In genomic region chr11:112048256-112048655, GRCh38 we compare ENCODE assay signal across 6 cellular contexts. TPM values are rescaled to one million over a fixed set of nuclear protein-coding genes. Genes with fewer than 3 reads are reported as not detected.
DNase-seq lines count a peak whose midpoint lies in the region; ATAC-seq, FAIRE-seq and TF ChIP-seq lines count a peak whose summit lies in the region.
"Not testable (repeated sequence)": the region's sequence is repeated elsewhere in the genome, so short reads cannot be mapped to it uniquely, and the experiment has no call there.
"Had no signal": no experiment of that assay in that cellular context is flagged by ENCODE, and none has a peak within 500 bp of the region (broad histone marks: within the 10 kb centered on the region; RNA-seq: fewer than 3 reads in every experiment).

No MANE protein-coding gene starts in this region.

- peaks cover 0 to 10% of the 10 kb centered on the region in 2 experiments; a peak in 2 of 4 replicates for H3K79me1 ChIP-seq in IMR-90 (ENCODE audit: low read depth in 1 of 2, low read length in 2 of 2)

- peaks cover 11% of the 10 kb centered on the region; the same call in 1 of the 2 replicates for H3F3A ChIP-seq in PC-9 (ENCODE audit: insufficient read depth, low read depth)

- not testable (repeated sequence) for TF ChIP-seq CTCF in IMR-90 (conservative IDR thresholded peaks at IDR 0.05; ENCODE audit: low read depth, low read length); PC-9 (conservative IDR thresholded peaks at IDR 0.05); GM12878 (IDR thresholded peaks at IDR 0.05 in 2 of 3, conservative IDR thresholded peaks at IDR 0.05 in 1 of 3; ENCODE audit: control insufficient read depth in 2 of 3, extremely low read depth in 1 of 3, insufficient read depth in 1 of 3, low read depth in 3 of 3, low read length in 3 of 3)

- H2AK9ac ChIP-seq in IMR-90 (replicated peaks; ENCODE audit: low read depth, low read length, poor library complexity): not testable (repeated sequence)

- H3K36me3 Mint-ChIP-seq in activated CD4-positive, alpha-beta T cell treated with anti-CD3 and anti-CD28 coated beads for 36 hours (ENCODE audit: low read depth): peaks cover 72% of the 10 kb centered on the region
- H3K36me3 Mint-ChIP-seq in naive B cell: peaks cover 0 to 30% of the 10 kb centered on the region in 2 donors

- SMC1A ChIA-PET in GM12878 (lab: Charles Lee; ENCODE audit: uncharacterized antibody, unreplicated experiment): interaction anchor here (0.7 to 0.8 kb wide), 2 partner anchors 24 to 32 kb away, joined by 3 to 4 read pairs; no protein-coding TSS in a partner anchor

- H3K56ac ChIP-seq in IMR-90 (ENCODE audit: extremely low read depth, insufficient read depth, low read length): not testable (repeated sequence)

- not testable (repeated sequence) for DNase-seq in IMR-90; PC-9; activated CD4-positive, alpha-beta T cell treated with anti-CD3 and anti-CD28 coated beads for 36 hours; GM12878 (ENCODE audit: low read depth, low spot score)
- DNase-seq in naive B cell: peak; percentile 20

- 100% methylated on average over 1 of the region's 3 CpGs; no CpG with 5 or more reads in 1 of the 2 experiments for WGBS in IMR-90 (ENCODE audit: extremely low coverage in 2 of 2, insufficient read length in 1 of 2), 2 experiments
- WGBS in GM12878 (ENCODE audit: insufficient coverage, insufficient replicate concordance, low lambda C conversion rate, missing lambda C conversion rate): 51% methylated on average over 3 of the region's 3 CpGs

- H4K8ac ChIP-seq in IMR-90 (ENCODE audit: low read depth in 2 of 2, low read length in 2 of 2): not testable (repeated sequence)

- H4K91ac ChIP-seq in IMR-90 (ENCODE audit: insufficient read depth, low read depth, low read length): not testable (repeated sequence)

- RAD21 ChIA-PET in GM12878 (lab: Charles Lee; ENCODE audit: unreplicated experiment): not testable (repeated sequence)

- FAIRE-seq in GM12878 (lab: Jason Lieb, UNC): not testable (repeated sequence)

- ATAC-seq in IMR-90 (ENCODE audit: low read depth); activated CD4-positive, alpha-beta T cell treated with anti-CD3 and anti-CD28 coated beads for 36 hours: not testable (repeated sequence)
- ATAC-seq in GM12878: peak; percentile 40
- peak; percentile 34 to 38 for ATAC-seq in naive B cell (ENCODE audit: low read depth in 2 of 2)

- in situ Hi-C loops in IMR-90 (cut with MboI; ENCODE audit: low sequenced_read_pairs); GM12878 (cut with MboI): not testable (repeated sequence)

- not testable (repeated sequence) for H3K9me2 ChIP-seq in PC-9 (ENCODE audit: insufficient read depth)

- peaks cover 22% of the 10 kb centered on the region for H3K36me3 ChIP-seq in IMR-90 (ENCODE audit: control insufficient read depth, insufficient read depth, low read length)
- peaks cover 50% of the 10 kb centered on the region for H3K36me3 ChIP-seq in PC-9 (ENCODE audit: low read depth)
- H3K36me3 ChIP-seq in GM12878 (ENCODE audit: control insufficient read depth in 2 of 2, insufficient read depth in 2 of 2, low read length in 1 of 2): peaks cover 1 to 20% of the 10 kb centered on the region in 2 experiments

- not testable (repeated sequence) for TF ChIP-seq RAD21 in IMR-90 (IDR thresholded peaks at IDR 0.05; ENCODE audit: low read length); GM12878 (IDR thresholded peaks at IDR 0.05; ENCODE audit: insufficient read depth, low read depth, low read length)

- not testable (repeated sequence) for H3K9me3 ChIP-seq in IMR-90 (ENCODE audit: control insufficient read depth, insufficient read depth, low read length); PC-9 (ENCODE audit: insufficient read depth, low read depth); GM12878 (replicated peaks; ENCODE audit: control insufficient read depth, insufficient read depth, low read length)

- H3K4me3 ChIP-seq in IMR-90 (ENCODE audit: insufficient read depth, low read depth, low read length); PC-9; GM12878: not testable (repeated sequence)

- not testable (repeated sequence) for H3K9ac ChIP-seq in IMR-90 (ENCODE audit: low read depth, low read length); GM12878 (ENCODE audit: control insufficient read depth, insufficient read depth, low read length)

- H4K20me1 ChIP-seq in IMR-90 (ENCODE audit: insufficient read depth, low read length); PC-9 (ENCODE audit: insufficient read depth); GM12878 (ENCODE audit: control insufficient read depth, insufficient read depth): not testable (repeated sequence)

- CTCF ChIA-PET in IMR-90 (lab: Yijun Ruan, JAX): interaction anchor here (0.7 kb wide), 1 partner anchor 653 kb away, joined by 7 read pairs; no protein-coding TSS in a partner anchor
- CTCF ChIA-PET in PC-9 (lab: Charles Lee): not testable (repeated sequence)
- CTCF ChIA-PET in activated CD4-positive, alpha-beta T cell treated with anti-CD3 and anti-CD28 coated beads for 36 hours (lab: Charles Lee): interaction anchor here (0.6 kb wide), 1 partner anchor 108 kb away, joined by 3 read pairs; no protein-coding TSS in a partner anchor
- CTCF ChIA-PET in GM12878 (lab: Yijun Ruan, JAX): interaction anchor here (1.1 to 1.3 kb wide), 2 partner anchors 8 to 9 kb away, joined by 4 to 5 read pairs; no protein-coding TSS in a partner anchor

- H3K9me3 Mint-ChIP-seq in activated CD4-positive, alpha-beta T cell treated with anti-CD3 and anti-CD28 coated beads for 36 hours (ENCODE audit: low read depth); naive B cell: not testable (repeated sequence)

- not testable (repeated sequence) for H2BK120ac ChIP-seq in IMR-90 (ENCODE audit: low read depth, low read length)

- H3K79me2 ChIP-seq in PC-9 (ENCODE audit: low read depth); GM12878 (ENCODE audit: control insufficient read depth, insufficient read depth, low read length): not testable (repeated sequence)

- not testable (repeated sequence) for H2AFZ ChIP-seq in IMR-90 (replicated peaks; ENCODE audit: low read length, poor library complexity); PC-9; GM12878 (ENCODE audit: control insufficient read depth, low read depth, low read length)

- not testable (repeated sequence) for H3K23ac ChIP-seq in IMR-90 (ENCODE audit: low read depth, low read length)

- not testable (repeated sequence) for H3K4me2 ChIP-seq in IMR-90 (ENCODE audit: low read depth, low read length); PC-9
- 0 out of 2 replicates have a peak overlapping the region, but pooled peaks have one; percentile 25 for H3K4me2 ChIP-seq in GM12878 (ENCODE audit: control insufficient read depth, insufficient read depth)

- not testable (repeated sequence) for H3K27ac ChIP-seq in IMR-90 (ENCODE audit: insufficient read depth, low read length)
- H3K27ac ChIP-seq in PC-9: peak overlapping the region; percentile 38
- H3K27ac ChIP-seq in GM12878 (ENCODE audit: control insufficient read depth, insufficient read depth): peak overlapping the region; percentile 64

- intact Hi-C loops in IMR-90 (cut with micrococcal nuclease); PC-9 (cut with micrococcal nuclease; ENCODE audit: unreplicated experiment); activated CD4-positive, alpha-beta T cell treated with anti-CD3 and anti-CD28 coated beads for 36 hours (cut with DNase I, micrococcal nuclease); GM12878 (cut with micrococcal nuclease; ENCODE audit: unreplicated experiment): not testable (repeated sequence)

- H3K4ac ChIP-seq in IMR-90 (ENCODE audit: low read depth, low read length): not testable (repeated sequence)

- H2BK20ac ChIP-seq in IMR-90 (ENCODE audit: low read depth, low read length): not testable (repeated sequence)

- H3K27me3 ChIP-seq in IMR-90 (ENCODE audit: control insufficient read depth, insufficient read depth, low read length); PC-9 (ENCODE audit: insufficient read depth, low read depth); GM12878 (replicated peaks in 1 of 2; ENCODE audit: control insufficient read depth in 2 of 2, insufficient read depth in 2 of 2, low read length in 1 of 2): not testable (repeated sequence)

- H3K27ac Mint-ChIP-seq in activated CD4-positive, alpha-beta T cell treated with anti-CD3 and anti-CD28 coated beads for 36 hours: peak overlapping the region; percentile 37
- H3K27ac Mint-ChIP-seq in naive B cell: peak overlapping the region in 5 of 6 donors; percentile 5 to 91 (median 88)

- dilution Hi-C loops in IMR-90 (cut with HindIII; ENCODE audit: low sequenced_read_pairs, unreplicated experiment): not testable (repeated sequence)

- not testable (repeated sequence) for H2BK15ac ChIP-seq in IMR-90 (ENCODE audit: low read depth, low read length)

- TF ChIP-seq POLR2A in IMR-90 (IDR thresholded peaks at IDR 0.05; ENCODE audit: low read depth, low read length); GM12878 (IDR thresholded peaks at IDR 0.05; ENCODE audit: low read depth, low read length): not testable (repeated sequence)

- not testable (repeated sequence) for H3K9me1 ChIP-seq in IMR-90 (ENCODE audit: insufficient read depth, low read length)

- H3K14ac ChIP-seq in IMR-90 (replicated peaks; ENCODE audit: low read depth, low read length): not testable (repeated sequence)

- H3K4me1 Mint-ChIP-seq in activated CD4-positive, alpha-beta T cell treated with anti-CD3 and anti-CD28 coated beads for 36 hours: peaks cover 19% of the 10 kb centered on the region
- H3K4me1 Mint-ChIP-seq in naive B cell: peaks cover 29 to 54% (median 47%) of the 10 kb centered on the region in 3 donors

- POLR2A ChIA-PET in IMR-90 (lab: Charles Lee; ENCODE audit: unreplicated experiment); activated CD4-positive, alpha-beta T cell treated with anti-CD3 and anti-CD28 coated beads for 36 hours (lab: Charles Lee): not testable (repeated sequence)
- POLR2A ChIA-PET in PC-9 (lab: Charles Lee; ENCODE audit: unreplicated experiment) (interaction anchor here (0.6 kb wide), 2 partner anchors 101 to 279 kb away, joined by 15 to 16 read pairs; no protein-coding TSS in a partner anchor), GM12878 (lab: Charles Lee) (interaction anchor here (0.6 kb wide), 3 partner anchors 20 to 1470 kb away, joined by 3 to 4 read pairs (median 3); no protein-coding TSS in a partner anchor)

- TF ChIP-seq EP300 in GM12878 (IDR thresholded peaks at IDR 0.05; ENCODE audit: borderline replicate concordance in 1 of 2, control insufficient read depth in 1 of 2, low read depth in 2 of 2, low read length in 2 of 2): not testable (repeated sequence)

- not testable (repeated sequence) for H3K18ac ChIP-seq in IMR-90 (ENCODE audit: low read depth, low read length)

- H4K5ac ChIP-seq in IMR-90 (ENCODE audit: low read depth, low read length): not testable (repeated sequence)

- H2AK5ac ChIP-seq in IMR-90 (ENCODE audit: low read depth, low read length): 0 out of 2 replicates have a peak overlapping the region, but pooled peaks have one; percentile 59

- not testable (repeated sequence) for H3K27me3 Mint-ChIP-seq in activated CD4-positive, alpha-beta T cell treated with anti-CD3 and anti-CD28 coated beads for 36 hours; naive B cell

- H3K4me3 Mint-ChIP-seq in activated CD4-positive, alpha-beta T cell treated with anti-CD3 and anti-CD28 coated beads for 36 hours: not testable (repeated sequence)
- H3K4me3 Mint-ChIP-seq in naive B cell: peak overlapping the region in 7 of 8 donors; percentile 6 to 74 (median 39)

- H2BK5ac ChIP-seq in IMR-90 (ENCODE audit: low read depth, low read length, poor library complexity, severe bottlenecking): not testable (repeated sequence)

- H3K4me1 ChIP-seq in IMR-90 (ENCODE audit: control insufficient read depth, insufficient read depth, low read length): not testable (repeated sequence)
- H3K4me1 ChIP-seq in PC-9 (replicated peaks; ENCODE audit: insufficient read depth) (peaks cover 12% of the 10 kb centered on the region), GM12878 (ENCODE audit: control insufficient read depth, insufficient read depth, low read length) (peaks cover 36% of the 10 kb centered on the region)

- BruUV-seq in IMR-90 (replicated peaks; lab: Mats Ljungman, UMichigan); PC-9 (replicated peaks; lab: Mats Ljungman, UMichigan); GM12878 (replicated peaks; lab: Mats Ljungman, UMichigan): not testable (repeated sequence)

RNA-seq across cellular contexts. Expression of gene DLAT, which starts 23.0 kb away (rescaled TPM):
- 27.2 and 33.1 TPM in 2 replicates for total RNA-seq in IMR-90 (2012; rRNA removed)
- 15.3 and 15.5 TPM in 2 replicates for polyA plus RNA-seq in IMR-90 (2012; rRNA removed)
- 5.4 and 6.9 TPM in 2 replicates for polyA plus RNA-seq in IMR-90 (2012; cell fraction: cytosol; rRNA removed)
- 3.6 and 8.3 TPM in 2 replicates for polyA plus RNA-seq in IMR-90 (2012; cell fraction: nucleus; rRNA removed; ENCODE audit: low replicate concordance)
- 27.8 and 44.9 TPM in 2 replicates for total RNA-seq in PC-9 (2021)
- total RNA-seq in activated CD4-positive, alpha-beta T cell treated with anti-CD3 and anti-CD28 coated beads for 36 hours: 10 to 100 TPM; 47.8 to 49.1 TPM
- 18.7 and 19.4 TPM in 2 replicates for total RNA-seq in GM12878 (2013; cell fraction: nucleolus; rRNA removed)
- total RNA-seq in GM12878 (2014; rRNA removed): 51.2 and 54.1 TPM in 2 replicates
- 44.3 and 45.6 TPM in 2 replicates for total RNA-seq in GM12878 (2014; rRNA removed; fragmentation: Illumina TruSeq; extraction: Trizol)
- 38.2 and 38.8 TPM in 2 replicates for total RNA-seq in GM12878 (2021)
- 12.1 TPM for polyA plus RNA-seq in GM12878 (2011; ENCODE audit: low read depth)
- 42.0 and 43.8 TPM in 2 replicates for polyA plus RNA-seq in GM12878 (2011; rRNA removed)
- 25.3 and 27.1 TPM in 2 replicates for polyA plus RNA-seq in GM12878 (2011; cell fraction: cytosol; rRNA removed)
- 13.5 and 14.4 TPM in 2 replicates for polyA plus RNA-seq in GM12878 (2011; cell fraction: nucleus; rRNA removed)
- 19.7 and 19.8 TPM in 2 replicates for polyA plus RNA-seq in GM12878 (2012)
- 55.2 and 67.2 TPM in 2 replicates for polyA plus RNA-seq in GM12878 (2014; fragmentation: Illumina TruSeq; extraction: Trizol)
- polyA plus RNA-seq in GM12878 (2014; fragmentation: Nextera tagmentation; extraction: Ambion mirVana): 10 to 100 TPM; 16.5 to 21.4 TPM
- 27.9 and 36.0 TPM in 2 replicates for polyA plus RNA-seq in GM12878 (2014; rRNA removed)
- polyA plus RNA-seq in GM12878 (2016; fragmentation: Nextera tagmentation; extraction: Ambion mirVana): 10 to 100 TPM; 71.3 to 79.9 TPM
- polyA minus RNA-seq in GM12878 (2011; rRNA and poly(A)+ RNA removed): 29.6 and 33.5 TPM in 2 replicates
- polyA minus RNA-seq in GM12878 (2011; cell fraction: cytosol; rRNA and poly(A)+ RNA removed): 20.6 and 21.0 TPM in 2 replicates
- 8.2 and 15.6 TPM in 2 replicates for polyA minus RNA-seq in GM12878 (2011; cell fraction: nucleus; rRNA and poly(A)+ RNA removed)
- polyA plus RNA-seq in naive B cell (ENCODE audit: low read depth in 6 of 6): 10 to 100 TPM; 24.6 to 38.8 (median 28.0) TPM

RNA-seq across cellular contexts. Expression of gene PIH1D2, which starts 25.6 kb away (rescaled TPM):
- total RNA-seq in IMR-90 (2012; rRNA removed): 1.1 and 2.2 TPM in 2 replicates
- 0.89 and 1.1 TPM in 2 replicates for polyA plus RNA-seq in IMR-90 (2012; rRNA removed)
- 0.13 and 0.23 TPM in 2 replicates for polyA plus RNA-seq in IMR-90 (2012; cell fraction: cytosol; rRNA removed)
- 0.13 and 1.3 TPM in 2 replicates for polyA plus RNA-seq in IMR-90 (2012; cell fraction: nucleus; rRNA removed; ENCODE audit: low replicate concordance)
- 2.0 and 4.8 TPM in 2 replicates for total RNA-seq in PC-9 (2021)
- total RNA-seq in activated CD4-positive, alpha-beta T cell treated with anti-CD3 and anti-CD28 coated beads for 36 hours: under 1 TPM; 0.57 to 0.61 TPM
- 0.69 and 2.1 TPM in 2 replicates for total RNA-seq in GM12878 (2013; cell fraction: nucleolus; rRNA removed)
- 0.73 and 1.2 TPM in 2 replicates for total RNA-seq in GM12878 (2014; rRNA removed)
- 0.92 and 1.9 TPM in 2 replicates for total RNA-seq in GM12878 (2014; rRNA removed; fragmentation: Illumina TruSeq; extraction: Trizol)
- 0.51 and 0.58 TPM in 2 replicates for total RNA-seq in GM12878 (2021)
- 1.0 TPM for polyA plus RNA-seq in GM12878 (2011; ENCODE audit: low read depth)
- polyA plus RNA-seq in GM12878 (2011; rRNA removed): 0.60 and 0.85 TPM in 2 replicates
- polyA plus RNA-seq in GM12878 (2011; cell fraction: cytosol; rRNA removed): 0.19 and 0.23 TPM in 2 replicates
- polyA plus RNA-seq in GM12878 (2011; cell fraction: nucleus; rRNA removed): 0.47 and 0.66 TPM in 2 replicates
- 0.72 and 0.80 TPM in 2 replicates for polyA plus RNA-seq in GM12878 (2012)
- polyA plus RNA-seq in GM12878 (2014; fragmentation: Illumina TruSeq; extraction: Trizol): 0.90 and 1.4 TPM in 2 replicates
- polyA plus RNA-seq in GM12878 (2014; fragmentation: Nextera tagmentation; extraction: Ambion mirVana): 1 to 10 TPM; 1.7 to 3.0 TPM
- polyA plus RNA-seq in GM12878 (2014; rRNA removed): 0.32 and 0.73 TPM in 2 replicates
- polyA plus RNA-seq in GM12878 (2016; fragmentation: Nextera tagmentation; extraction: Ambion mirVana): 1 to 10 TPM; 2.2 TPM
- 0.37 TPM in 1 of 2 replicates, not detected in the other for polyA minus RNA-seq in GM12878 (2011; rRNA and poly(A)+ RNA removed)
- not detected in 2 replicates for polyA minus RNA-seq in GM12878 (2011; cell fraction: cytosol; rRNA and poly(A)+ RNA removed)
- polyA minus RNA-seq in GM12878 (2011; cell fraction: nucleus; rRNA and poly(A)+ RNA removed): 0.24 and 0.67 TPM in 2 replicates
- not detected for polyA plus RNA-seq in naive B cell (ENCODE audit: low read depth in 6 of 6)
- total RNA-seq: CD4-positive, alpha-beta memory T cell had no signal
- polyA plus RNA-seq: CD4-positive, alpha-beta memory T cell had no signal

RNA-seq across cellular contexts. Expression of gene NKAPD1, which starts 25.8 kb away (rescaled TPM):
- total RNA-seq in IMR-90 (2012; rRNA removed) (17.2 and 24.4 TPM in 2 replicates), PC-9 (2021) (16.5 and 17.6 TPM in 2 replicates), GM12878 (2014; rRNA removed) (16.3 and 20.6 TPM in 2 replicates), GM12878 (2014; rRNA removed; fragmentation: Illumina TruSeq; extraction: Trizol) (38.7 TPM in 2 replicates), GM12878 (2021) (18.1 and 19.2 TPM in 2 replicates)
- polyA plus RNA-seq in IMR-90 (2012; rRNA removed) (7.1 and 8.4 TPM in 2 replicates), GM12878 (2011; rRNA removed) (22.3 and 37.5 TPM in 2 replicates), GM12878 (2014; fragmentation: Illumina TruSeq; extraction: Trizol) (43.3 and 53.9 TPM in 2 replicates), GM12878 (2014; fragmentation: Nextera tagmentation; extraction: Ambion mirVana) (10 to 100 TPM in 1 of 2 experiments, 1 to 10 TPM in 1; 9.6 to 11.5 TPM), GM12878 (2014; rRNA removed) (14.7 and 17.6 TPM in 2 replicates), GM12878 (2016; fragmentation: Nextera tagmentation; extraction: Ambion mirVana) (10 to 100 TPM; 19.2 to 21.5 TPM), naive B cell (ENCODE audit: low read depth in 6 of 6) (10 to 100 TPM in 4 of 6 donors, 1 to 10 TPM in 2; 3.7 to 18.6 (median 10.7) TPM)
- 2.1 and 2.5 TPM in 2 replicates for polyA plus RNA-seq in IMR-90 (2012; cell fraction: cytosol; rRNA removed)
- polyA plus RNA-seq in IMR-90 (2012; cell fraction: nucleus; rRNA removed; ENCODE audit: low replicate concordance): 1.3 and 4.8 TPM in 2 replicates
- 10 to 100 TPM; 23.7 to 45.3 TPM for total RNA-seq in activated CD4-positive, alpha-beta T cell treated with anti-CD3 and anti-CD28 coated beads for 36 hours
- 30.5 and 33.5 TPM in 2 replicates for total RNA-seq in GM12878 (2013; cell fraction: nucleolus; rRNA removed)
- polyA plus RNA-seq in GM12878 (2011; ENCODE audit: low read depth): 23.0 TPM
- polyA plus RNA-seq in GM12878 (2011; cell fraction: cytosol; rRNA removed): 8.9 and 9.2 TPM in 2 replicates
- 14.9 and 15.0 TPM in 2 replicates for polyA plus RNA-seq in GM12878 (2011; cell fraction: nucleus; rRNA removed)
- polyA plus RNA-seq in GM12878 (2012): 17.5 and 21.9 TPM in 2 replicates
- 19.4 and 20.2 TPM in 2 replicates for polyA minus RNA-seq in GM12878 (2011; rRNA and poly(A)+ RNA removed)
- 9.8 and 12.3 TPM in 2 replicates for polyA minus RNA-seq in GM12878 (2011; cell fraction: cytosol; rRNA and poly(A)+ RNA removed)
- polyA minus RNA-seq in GM12878 (2011; cell fraction: nucleus; rRNA and poly(A)+ RNA removed): 10.4 and 14.6 TPM in 2 replicates

RNA-seq across cellular contexts. Expression of gene TIMM8B, which starts 38.3 kb away (rescaled TPM):
- 35.5 and 48.9 TPM in 2 replicates for total RNA-seq in IMR-90 (2012; rRNA removed)
- 103 and 119 TPM in 2 replicates for polyA plus RNA-seq in IMR-90 (2012; rRNA removed)
- 51.4 and 105 TPM in 2 replicates for polyA plus RNA-seq in IMR-90 (2012; cell fraction: cytosol; rRNA removed)
- 11.7 and 25.7 TPM in 2 replicates for polyA plus RNA-seq in IMR-90 (2012; cell fraction: nucleus; rRNA removed; ENCODE audit: low replicate concordance)
- 42.4 and 44.3 TPM in 2 replicates for total RNA-seq in PC-9 (2021)
- 10 to 100 TPM; 50.5 to 52.6 TPM for total RNA-seq in activated CD4-positive, alpha-beta T cell treated with anti-CD3 and anti-CD28 coated beads for 36 hours
- 13.3 and 13.4 TPM in 2 replicates for total RNA-seq in GM12878 (2013; cell fraction: nucleolus; rRNA removed)
- 143 and 155 TPM in 2 replicates for total RNA-seq in GM12878 (2014; rRNA removed)
- total RNA-seq in GM12878 (2014; rRNA removed; fragmentation: Illumina TruSeq; extraction: Trizol): 71.5 and 76.0 TPM in 2 replicates
- 72.7 and 83.0 TPM in 2 replicates for total RNA-seq in GM12878 (2021)
- 29.5 TPM for polyA plus RNA-seq in GM12878 (2011; ENCODE audit: low read depth)
- polyA plus RNA-seq in GM12878 (2011; rRNA removed): 76.8 and 92.4 TPM in 2 replicates
- 91.5 and 120 TPM in 2 replicates for polyA plus RNA-seq in GM12878 (2011; cell fraction: cytosol; rRNA removed)
- 43.3 and 53.0 TPM in 2 replicates for polyA plus RNA-seq in GM12878 (2011; cell fraction: nucleus; rRNA removed)
- polyA plus RNA-seq in GM12878 (2012): 59.6 and 80.0 TPM in 2 replicates
- polyA plus RNA-seq in GM12878 (2014; fragmentation: Illumina TruSeq; extraction: Trizol): 26.4 and 64.9 TPM in 2 replicates
- 100 to 1,000 TPM; 247 to 271 TPM for polyA plus RNA-seq in GM12878 (2014; fragmentation: Nextera tagmentation; extraction: Ambion mirVana)
- 123 and 154 TPM in 2 replicates for polyA plus RNA-seq in GM12878 (2014; rRNA removed)
- polyA plus RNA-seq in GM12878 (2016; fragmentation: Nextera tagmentation; extraction: Ambion mirVana): 100 to 1,000 TPM; 201 to 214 TPM
- 24.4 and 28.1 TPM in 2 replicates for polyA minus RNA-seq in GM12878 (2011; rRNA and poly(A)+ RNA removed)
- polyA minus RNA-seq in GM12878 (2011; cell fraction: cytosol; rRNA and poly(A)+ RNA removed): 6.9 and 7.2 TPM in 2 replicates
- polyA minus RNA-seq in GM12878 (2011; cell fraction: nucleus; rRNA and poly(A)+ RNA removed): 11.9 and 14.5 TPM in 2 replicates
- polyA plus RNA-seq in naive B cell (ENCODE audit: low read depth in 6 of 6): 10 to 100 TPM; 47.0 to 77.1 (median 53.3) TPM

RNA-seq across cellular contexts. Expression of gene SDHD, which starts 38.4 kb away (rescaled TPM):
- total RNA-seq in IMR-90 (2012; rRNA removed) (83.2 and 130 TPM in 2 replicates), PC-9 (2021) (99.5 and 122 TPM in 2 replicates), GM12878 (2014; rRNA removed) (138 and 162 TPM in 2 replicates), GM12878 (2014; rRNA removed; fragmentation: Illumina TruSeq; extraction: Trizol) (114 and 119 TPM in 2 replicates), GM12878 (2021) (117 and 120 TPM in 2 replicates)
- polyA plus RNA-seq in IMR-90 (2012; rRNA removed) (165 and 166 TPM in 2 replicates), GM12878 (2011; rRNA removed) (198 and 232 TPM in 2 replicates), GM12878 (2014; fragmentation: Illumina TruSeq; extraction: Trizol) (142 and 159 TPM in 2 replicates), GM12878 (2014; fragmentation: Nextera tagmentation; extraction: Ambion mirVana) (100 to 1,000 TPM; 469 to 775 TPM), GM12878 (2014; rRNA removed) (119 and 133 TPM in 2 replicates), GM12878 (2016; fragmentation: Nextera tagmentation; extraction: Ambion mirVana) (100 to 1,000 TPM; 312 to 346 TPM), naive B cell (ENCODE audit: low read depth in 6 of 6) (100 to 1,000 TPM; 140 to 196 (median 168) TPM)
- 28.8 and 42.1 TPM in 2 replicates for polyA plus RNA-seq in IMR-90 (2012; cell fraction: cytosol; rRNA removed)
- polyA plus RNA-seq in IMR-90 (2012; cell fraction: nucleus; rRNA removed; ENCODE audit: low replicate concordance): 26.7 and 38.4 TPM in 2 replicates
- 10 to 100 TPM; 79.8 to 84.9 TPM for total RNA-seq in activated CD4-positive, alpha-beta T cell treated with anti-CD3 and anti-CD28 coated beads for 36 hours
- 32.1 and 37.3 TPM in 2 replicates for total RNA-seq in GM12878 (2013; cell fraction: nucleolus; rRNA removed)
- polyA plus RNA-seq in GM12878 (2011; ENCODE audit: low read depth): 116 TPM
- 348 and 397 TPM in 2 replicates for polyA plus RNA-seq in GM12878 (2011; cell fraction: cytosol; rRNA removed)
- polyA plus RNA-seq in GM12878 (2011; cell fraction: nucleus; rRNA removed): 178 and 185 TPM in 2 replicates
- polyA plus RNA-seq in GM12878 (2012): 84.8 and 109 TPM in 2 replicates
- polyA minus RNA-seq in GM12878 (2011; rRNA and poly(A)+ RNA removed): 304 and 353 TPM in 2 replicates
- polyA minus RNA-seq in GM12878 (2011; cell fraction: cytosol; rRNA and poly(A)+ RNA removed): 64.4 and 76.7 TPM in 2 replicates
- polyA minus RNA-seq in GM12878 (2011; cell fraction: nucleus; rRNA and poly(A)+ RNA removed): 25.6 and 48.9 TPM in 2 replicates
